17 cellular contexts compared by ENCODE assay signal in genomic region chr11:126231725-126232459, GRCh38. TPM values are rescaled to one million over a fixed set of nuclear protein-coding genes. Genes with fewer than 3 reads are reported as not detected.
DNase-seq lines count a peak whose midpoint lies in the region; TF ChIP-seq lines count a peak whose summit lies in the region.
"Had no signal": no experiment of that assay in that cellular context is flagged by ENCODE, and none has a peak within 500 bp of the region (broad histone marks: within the 10 kb centered on the region; RNA-seq: fewer than 3 reads in every experiment).

No MANE protein-coding gene starts in this region.

- H3K27ac Mint-ChIP-seq in activated CD4-positive, alpha-beta memory T cell treated with anti-CD3 and anti-CD28 coated beads for 36 hours, result no peak overlapping the region
- H3K27ac Mint-ChIP-seq: CD4-positive, alpha-beta T cell; naive B cell; T-helper 2 cell treated with Interferon-gamma antibody and Interleukin-4, amounts not matched to agents 5 μg/mL and 100 μg/mL, for 36 hours had no signal

- H2AFZ ChIP-seq in fibroblast of lung (ENCODE audit: low read length), result no peak overlapping the region

- H3K4me3 Mint-ChIP-seq in activated CD4-positive, alpha-beta memory T cell treated with anti-CD3 and anti-CD28 coated beads for 36 hours, result no peak overlapping the region
- H3K4me3 Mint-ChIP-seq: CD4-positive, alpha-beta T cell; naive B cell; T-helper 2 cell treated with Interferon-gamma antibody and Interleukin-4, amounts not matched to agents 5 μg/mL and 100 μg/mL, for 36 hours had no signal

- H3K27ac ChIP-seq in fibroblast of lung (ENCODE audit: insufficient read depth, low read length), result no peak overlapping the region
- H3K27ac ChIP-seq: cardiac muscle cell, epithelial cell of prostate had no signal

- peaks cover 2% of the 10 kb centered on the region for H3K4me1 Mint-ChIP-seq in activated CD4-positive, alpha-beta memory T cell treated with anti-CD3 and anti-CD28 coated beads for 36 hours (ENCODE audit: low read depth)
- H3K4me1 Mint-ChIP-seq: naive B cell had no signal

- CTCF ChIA-PET in HEK293T (lab: Yijun Ruan, JAX), result no interaction called here
- CTCF ChIA-PET in activated CD4-positive, alpha-beta memory T cell treated with anti-CD3 and anti-CD28 coated beads for 36 hours (lab: Charles Lee), result no interaction called here

- H3K79me2 ChIP-seq in fibroblast of lung (ENCODE audit: control insufficient read depth, insufficient read depth, low read length), result no peaks in the 10 kb centered on the region

- no peaks in the 10 kb centered on the region for H3K27me3 Mint-ChIP-seq in activated CD4-positive, alpha-beta memory T cell treated with anti-CD3 and anti-CD28 coated beads for 36 hours
- H3K27me3 Mint-ChIP-seq: CD4-positive, alpha-beta T cell; naive B cell had no signal

- H3K4me3 ChIP-seq in fibroblast of lung (replicated peaks in 1 of 4; ENCODE audit: control extremely low read depth in 1 of 4, insufficient read depth in 1 of 4, low read depth in 3 of 4, low read length in 4 of 4) (no peak overlapping the region), lower leg skin (ENCODE audit: low read depth, poor library complexity, severe bottlenecking) (no peak overlapping the region)
- H3K4me3 ChIP-seq: cardiac muscle cell, sigmoid colon had no signal

- no peak for TF ChIP-seq CTCF in fibroblast of lung (conservative IDR thresholded peaks at IDR 0.05 in 1 of 2, IDR thresholded peaks at IDR 0.05 in 1 of 2; ENCODE audit: low read depth in 1 of 2, low read length in 2 of 2)
- TF ChIP-seq CTCF in lower leg skin (IDR thresholded peaks at IDR 0.05), result no peak

- H3K9me3 ChIP-seq in fibroblast of lung (ENCODE audit: control insufficient read depth, insufficient read depth, low read depth, low read length), result no peaks in the 10 kb centered on the region
- H3K9me3 ChIP-seq: sigmoid colon had no signal

- H3K9me3 Mint-ChIP-seq in activated CD4-positive, alpha-beta memory T cell treated with anti-CD3 and anti-CD28 coated beads for 36 hours, result no peaks in the 10 kb centered on the region
- H3K9me3 Mint-ChIP-seq: CD4-positive, alpha-beta T cell; naive B cell; T-helper 2 cell treated with Interferon-gamma antibody and Interleukin-4, amounts not matched to agents 5 μg/mL and 100 μg/mL, for 36 hours had no signal

- H3K4me2 ChIP-seq in fibroblast of lung (ENCODE audit: extremely low read depth, insufficient read depth, low read length), result no peak overlapping the region

- H3K27me3 ChIP-seq in fibroblast of lung (ENCODE audit: control insufficient read depth, insufficient read depth, low read length), result no peaks in the 10 kb centered on the region
- H3K27me3 ChIP-seq: cardiac muscle cell, sigmoid colon had no signal

- peaks cover 12% of the 10 kb centered on the region for H3K36me3 Mint-ChIP-seq in activated CD4-positive, alpha-beta memory T cell treated with anti-CD3 and anti-CD28 coated beads for 36 hours

- no peak overlapping the region for H3K9ac ChIP-seq in fibroblast of lung (ENCODE audit: insufficient read depth, low read length)

- H3K36me3 ChIP-seq in fibroblast of lung (ENCODE audit: control insufficient read depth, insufficient read depth, low read length), result peaks cover 2% of the 10 kb centered on the region

- no peaks in the 10 kb centered on the region for H4K20me1 ChIP-seq in fibroblast of lung (ENCODE audit: control insufficient read depth, extremely low read depth, insufficient read depth, low read length)

- peak; percentile 35 for DNase-seq in EH (ENCODE audit: low read depth)
- DNase-seq in NCI-H2196 treated with DMSO at 0.1 percent for 48 hours (lab: John Stamatoyannopoulos, UW; ENCODE audit: unreplicated experiment), result peak; percentile 43
- DNase-seq in fibroblast of lung (ENCODE audit: low read depth in 2 of 2), result peak; percentile 59 to 70
- DNase-seq in pons (ENCODE audit: low spot score), result peak; percentile 24
- no peak for DNase-seq in stimulated activated CD4-positive, alpha-beta T cell treated with anti-CD3 and anti-CD28 coated beads, Interleukin-12 subunit alpha, Interleukin-12 subunit beta, amount 100 ng/mL, for 4 hours
- DNase-seq in lower leg skin (ENCODE audit: low spot score in 2 of 2), result no peak
- no peak for DNase-seq in HEK293T (ENCODE audit: extremely low spot score)
- no peak for DNase-seq in activated CD4-positive, alpha-beta memory T cell treated with anti-CD3 and anti-CD28 coated beads for 36 hours
- DNase-seq: activated effector memory CD4-positive, alpha-beta T cell treated with Interleukin-2 at 50 U/mL for 16 hours; CD4-positive, alpha-beta T cell; KBM-7; naive B cell; NCI-H2171 treated with DMSO at 0.1 percent for 48 hours; sigmoid colon had no signal

- intact Hi-C loops in lower leg skin (cut with DNase I; ENCODE audit: low total_unique reads), result no loop called here
- intact Hi-C loops in activated CD4-positive, alpha-beta memory T cell treated with anti-CD3 and anti-CD28 coated beads for 36 hours (cut with micrococcal nuclease), result no loop called here

- WGBS in lower leg skin, 2 donors, result 65 to 71% methylated on average over 6 of the region's 6 CpGs

- POLR2A ChIA-PET in HEK293T (lab: Yijun Ruan, JAX), result no interaction called here
- POLR2A ChIA-PET in activated CD4-positive, alpha-beta memory T cell treated with anti-CD3 and anti-CD28 coated beads for 36 hours (lab: Charles Lee), result no interaction called here

- no peak for TF ChIP-seq POLR2A in lower leg skin (IDR thresholded peaks at IDR 0.05)

- no peaks in the 10 kb centered on the region for H3K4me1 ChIP-seq in fibroblast of lung (ENCODE audit: control insufficient read depth, extremely low read depth, insufficient read depth, low read length)
- H3K4me1 ChIP-seq: sigmoid colon had no signal

TF ChIP-seq in HEK293T, 16 proteins besides CTCF, POLR2A, EP300 and RAD21:
- no peak for TF ChIP-seq L3MBTL2 (conservative IDR thresholded peaks at IDR 0.05)
- no peak for TF ChIP-seq FOXK2 (IDR thresholded peaks at IDR 0.05)
- TF ChIP-seq NFRKB (IDR thresholded peaks at IDR 0.05), result no peak
- no peak for TF ChIP-seq SP1 (IDR thresholded peaks at IDR 0.05)
- TF ChIP-seq ZNF384 (IDR thresholded peaks at IDR 0.05), result no peak
- TF ChIP-seq ELF4 (IDR thresholded peaks at IDR 0.05), result no peak
- no peak for TF ChIP-seq PKNOX1 (IDR thresholded peaks at IDR 0.05)
- no peak for TF ChIP-seq ARNT (IDR thresholded peaks at IDR 0.05)
- no peak for TF ChIP-seq TARDBP (IDR thresholded peaks at IDR 0.05)
- no peak for TF ChIP-seq HDGF (IDR thresholded peaks at IDR 0.05; ENCODE audit: borderline replicate concordance)
- no peak for TF ChIP-seq CTBP1 (IDR thresholded peaks at IDR 0.05; ENCODE audit: borderline replicate concordance)
- TF ChIP-seq LEF1 (IDR thresholded peaks at IDR 0.05; ENCODE audit: borderline replicate concordance), result no peak
- no peak for TF ChIP-seq SUZ12 (IDR thresholded peaks at IDR 0.05)
- TF ChIP-seq FOXA1 (IDR thresholded peaks at IDR 0.05), result no peak
- no peak for TF ChIP-seq BHLHE40 (IDR thresholded peaks at IDR 0.05; ENCODE audit: borderline replicate concordance)
- TF ChIP-seq FOXM1 (IDR thresholded peaks at IDR 0.05; ENCODE audit: borderline replicate concordance), result no peak

RNA-seq across cellular contexts. Expression of gene FAM118B, which starts 20.3 kb away (rescaled TPM):
- total RNA-seq in fibroblast of lung (18.7 and 21.0 TPM in 2 replicates), lower leg skin (10 to 100 TPM in 2 of 4 donors, 1 to 10 TPM in 2; 7.3 to 18.9 (median 9.0) TPM)
- 27.5 and 30.3 TPM in 2 replicates for polyA plus RNA-seq in fibroblast of lung
- polyA plus RNA-seq in fibroblast of lung (2012), result 20.8 and 21.7 TPM in 2 replicates
- polyA minus RNA-seq in fibroblast of lung (ENCODE audit: low replicate concordance), result 1.7 and 3.9 TPM in 2 replicates
- total RNA-seq in activated CD4-positive, alpha-beta memory T cell treated with anti-CD3 and anti-CD28 coated beads for 36 hours, result 1 to 10 TPM; 8.0 to 9.7 TPM

RNA-seq across cellular contexts. Expression of gene RPUSD4, which starts 20.4 kb away (rescaled TPM):
- 26.9 and 28.2 TPM in 2 replicates for total RNA-seq in fibroblast of lung
- polyA plus RNA-seq in fibroblast of lung, result 16.3 and 19.6 TPM in 2 replicates
- polyA plus RNA-seq in fibroblast of lung (2012), result 16.9 and 18.8 TPM in 2 replicates
- polyA minus RNA-seq in fibroblast of lung (ENCODE audit: low replicate concordance), result 23.2 and 34.2 TPM in 2 replicates
- 10 to 100 TPM; 17.5 to 24.1 (median 20.7) TPM for total RNA-seq in lower leg skin
- 10 to 100 TPM; 32.4 to 34.1 TPM for total RNA-seq in activated CD4-positive, alpha-beta memory T cell treated with anti-CD3 and anti-CD28 coated beads for 36 hours

RNA-seq across cellular contexts. Expression of gene SRPRA, which starts 36.8 kb away (rescaled TPM):
- total RNA-seq in fibroblast of lung, result 43.1 and 52.8 TPM in 2 replicates
- polyA plus RNA-seq in fibroblast of lung, result 134 and 160 TPM in 2 replicates
- polyA plus RNA-seq in fibroblast of lung (2012), result 117 and 129 TPM in 2 replicates
- 193 and 214 TPM in 2 replicates for polyA minus RNA-seq in fibroblast of lung (ENCODE audit: low replicate concordance)
- total RNA-seq in lower leg skin, result 10 to 100 TPM; 56.8 to 84.7 (median 72.3) TPM
- total RNA-seq in activated CD4-positive, alpha-beta memory T cell treated with anti-CD3 and anti-CD28 coated beads for 36 hours, result 100 to 1,000 TPM; 142 to 149 TPM

RNA-seq across cellular contexts. Expression of gene FOXRED1, which starts 37.1 kb away (rescaled TPM):
- 8.7 and 8.8 TPM in 2 replicates for total RNA-seq in fibroblast of lung
- polyA plus RNA-seq in fibroblast of lung, result 8.6 and 20.4 TPM in 2 replicates
- polyA plus RNA-seq in fibroblast of lung (2012), result 7.9 and 18.4 TPM in 2 replicates
- 18.1 and 35.6 TPM in 2 replicates for polyA minus RNA-seq in fibroblast of lung (ENCODE audit: low replicate concordance)
- 10 to 100 TPM in 3 of 4 donors, 1 to 10 TPM in 1; 7.0 to 17.5 (median 14.0) TPM for total RNA-seq in lower leg skin
- 10 to 100 TPM; 41.7 to 42.3 TPM for total RNA-seq in activated CD4-positive, alpha-beta memory T cell treated with anti-CD3 and anti-CD28 coated beads for 36 hours

RNA-seq across cellular contexts. Expression of gene TIRAP, which starts 51.0 kb away (rescaled TPM):
- total RNA-seq in fibroblast of lung, result 3.3 and 4.8 TPM in 2 replicates
- 5.1 and 5.4 TPM in 2 replicates for polyA plus RNA-seq in fibroblast of lung
- 5.7 and 7.4 TPM in 2 replicates for polyA plus RNA-seq in fibroblast of lung (2012)
- 16.3 and 17.4 TPM in 2 replicates for polyA minus RNA-seq in fibroblast of lung (ENCODE audit: low replicate concordance)
- total RNA-seq in lower leg skin, result 10 to 100 TPM; 13.2 to 16.8 (median 15.3) TPM
- 1 to 10 TPM; 7.3 to 8.8 TPM for total RNA-seq in activated CD4-positive, alpha-beta memory T cell treated with anti-CD3 and anti-CD28 coated beads for 36 hours

Comparison
In these comparisons a context has a peak if more than half of its experiments do, and no peak if none do; other contexts are left out.
1. DNase-seq: peak in EH (single experiment), NCI-H2196 treated with DMSO at 0.1 percent for 48 hours (single experiment), fibroblast of lung (2 of 2) and pons (single experiment); none in stimulated activated CD4-positive, alpha-beta T cell treated with anti-CD3 and anti-CD28 coated beads, Interleukin-12 subunit alpha, Interleukin-12 subunit beta, amount 100 ng/mL, for 4 hours (single experiment), lower leg skin (0 of 2), HEK293T (single experiment) and activated CD4-positive, alpha-beta memory T cell treated with anti-CD3 and anti-CD28 coated beads for 36 hours (single experiment).